ENCODE assay signal across 1 cellular context in genomic region chr3:37015631-37016030, GRCh38.
TF ChIP-seq lines count a peak whose summit lies in the region.

No MANE protein-coding gene starts in this region.

TF ChIP-seq in K562, 482 proteins besides CTCF, POLR2A, EP300 and RAD21 (continued from another document):
- TF ChIP-seq, protein P1, sequence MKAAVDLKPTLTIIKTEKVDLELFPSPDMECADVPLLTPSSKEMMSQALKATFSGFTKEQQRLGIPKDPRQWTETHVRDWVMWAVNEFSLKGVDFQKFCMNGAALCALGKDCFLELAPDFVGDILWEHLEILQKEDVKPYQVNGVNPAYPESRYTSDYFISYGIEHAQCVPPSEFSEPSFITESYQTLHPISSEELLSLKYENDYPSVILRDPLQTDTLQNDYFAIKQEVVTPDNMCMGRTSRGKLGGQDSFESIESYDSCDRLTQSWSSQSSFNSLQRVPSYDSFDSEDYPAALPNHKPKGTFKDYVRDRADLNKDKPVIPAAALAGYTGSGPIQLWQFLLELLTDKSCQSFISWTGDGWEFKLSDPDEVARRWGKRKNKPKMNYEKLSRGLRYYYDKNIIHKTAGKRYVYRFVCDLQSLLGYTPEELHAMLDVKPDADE (conservative IDR thresholded peaks at IDR 0.05; ENCODE audit: control insufficient read depth, low read depth, low read length) = no peak
- TF ChIP-seq, protein P2, sequence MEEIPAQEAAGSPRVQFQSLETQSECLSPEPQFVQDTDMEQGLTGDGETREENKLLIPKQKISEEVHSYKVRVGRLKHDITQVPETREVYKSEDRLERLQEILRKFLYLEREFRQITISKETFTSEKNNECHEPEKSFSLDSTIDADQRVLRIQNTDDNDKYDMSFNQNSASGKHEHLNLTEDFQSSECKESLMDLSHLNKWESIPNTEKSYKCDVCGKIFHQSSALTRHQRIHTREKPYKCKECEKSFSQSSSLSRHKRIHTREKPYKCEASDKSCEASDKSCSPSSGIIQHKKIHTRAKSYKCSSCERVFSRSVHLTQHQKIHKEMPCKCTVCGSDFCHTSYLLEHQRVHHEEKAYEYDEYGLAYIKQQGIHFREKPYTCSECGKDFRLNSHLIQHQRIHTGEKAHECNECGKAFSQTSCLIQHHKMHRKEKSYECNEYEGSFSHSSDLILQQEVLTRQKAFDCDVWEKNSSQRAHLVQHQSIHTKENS (CRISPR knock-in tag; IDR thresholded peaks at IDR 0.05) = no peak
- TF ChIP-seq ZNF431 (CRISPR knock-in tag; IDR thresholded peaks at IDR 0.05) (no peak), ZFP30 (CRISPR knock-in tag; IDR thresholded peaks at IDR 0.05; ENCODE audit: borderline replicate concordance) (no peak), ZSCAN29 (IDR thresholded peaks at IDR 0.05) (no peak), ZNF253 (CRISPR knock-in tag; conservative IDR thresholded peaks at IDR 0.05) (no peak), AFF1 (IDR thresholded peaks at IDR 0.05; ENCODE audit: low read depth in 1 of 2, partially characterized antibody in 2 of 2) (no peak), ZNF75A (CRISPR knock-in tag; IDR thresholded peaks at IDR 0.05) (no peak), ZNF324 (CRISPR knock-in tag; IDR thresholded peaks at IDR 0.05) (no peak), ZBTB33 (CRISPR knock-in tag; IDR thresholded peaks at IDR 0.05) (no peak), IFI16 (CRISPR knock-in tag; IDR thresholded peaks at IDR 0.05) (no peak), PML (IDR thresholded peaks at IDR 0.05; ENCODE audit: low read length) (no peak), TRIM28 (IDR thresholded peaks at IDR 0.05) (no peak)
- TF ChIP-seq, protein P3, sequence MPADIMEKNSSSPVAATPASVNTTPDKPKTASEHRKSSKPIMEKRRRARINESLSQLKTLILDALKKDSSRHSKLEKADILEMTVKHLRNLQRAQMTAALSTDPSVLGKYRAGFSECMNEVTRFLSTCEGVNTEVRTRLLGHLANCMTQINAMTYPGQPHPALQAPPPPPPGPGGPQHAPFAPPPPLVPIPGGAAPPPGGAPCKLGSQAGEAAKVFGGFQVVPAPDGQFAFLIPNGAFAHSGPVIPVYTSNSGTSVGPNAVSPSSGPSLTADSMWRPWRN (IDR thresholded peaks at IDR 0.05; ENCODE audit: low read depth) = no peak
